ENCODE assay signal across 8 cellular contexts in genomic region chr12:121839993-121840761, GRCh38. TPM values are rescaled to one million over a fixed set of nuclear protein-coding genes. Genes with fewer than 3 reads are reported as not detected.
DNase-seq lines count a peak whose midpoint lies in the region; ATAC-seq and TF ChIP-seq lines count a peak whose summit lies in the region.

No MANE protein-coding gene starts in this region.

- H3K27me3 Mint-ChIP-seq in activated T-cell treated with anti-CD3 and anti-CD28 coated beads, Interleukin-2, amount 50 U/mL, for 72 hours (ENCODE audit: low read depth) = no peaks in the 10 kb centered on the region
- H3K27me3 Mint-ChIP-seq in activated naive CD8-positive, alpha-beta T cell = no peaks in the 10 kb centered on the region
- H3K27me3 Mint-ChIP-seq in type B pancreatic cell = no peaks in the 10 kb centered on the region

- peak overlapping the region; percentile 98 to 99 for H3K4me3 Mint-ChIP-seq in activated T-cell treated with anti-CD3 and anti-CD28 coated beads, Interleukin-2, amount 50 U/mL, for 72 hours
- peak overlapping the region; percentile 96 for H3K4me3 Mint-ChIP-seq in activated naive CD8-positive, alpha-beta T cell
- peak overlapping the region; percentile 98 for H3K4me3 Mint-ChIP-seq in type B pancreatic cell

- H3K4me3 ChIP-seq in lower leg skin (ENCODE audit: low read depth, poor library complexity, severe bottlenecking) = peak overlapping the region; percentile 20

- DNase-seq in activated T-cell treated with anti-CD3 and anti-CD28 coated beads, Interleukin-2, amount 50 U/mL, for 72 hours = no peak
- DNase-seq in activated T-cell treated with anti-CD3 and anti-CD28 coated beads for 4 hours = no peak
- DNase-seq in lower leg skin (ENCODE audit: low spot score in 2 of 2) = no peak
- no peak for DNase-seq in type B pancreatic cell (ENCODE audit: extremely low spot score, unreplicated experiment)
- no peak for DNase-seq in islet precursor cell

- WGBS in lower leg skin, 2 donors = 75 to 76% methylated on average over 24 of the region's 24 CpGs

- no peak for ATAC-seq in activated T-cell treated with anti-CD3 and anti-CD28 coated beads, Interleukin-2, amount 50 U/mL, for 72 hours (replicated peaks in 1 of 2)
- no peak for ATAC-seq in GM21723 (IDR thresholded peaks at IDR 0.05; ENCODE audit: unreplicated experiment)
- ATAC-seq in HG03571 (IDR thresholded peaks at IDR 0.05; ENCODE audit: unreplicated experiment) = no peak

- no peaks in the 10 kb centered on the region for H3K9me3 Mint-ChIP-seq in activated T-cell treated with anti-CD3 and anti-CD28 coated beads, Interleukin-2, amount 50 U/mL, for 72 hours
- H3K9me3 Mint-ChIP-seq in activated naive CD8-positive, alpha-beta T cell (ENCODE audit: low read depth) = no peaks in the 10 kb centered on the region
- H3K9me3 Mint-ChIP-seq in type B pancreatic cell = no peaks in the 10 kb centered on the region

- intact Hi-C loops in lower leg skin (cut with DNase I; ENCODE audit: low total_unique reads) = no loop called here

- H3K4me1 Mint-ChIP-seq in activated T-cell treated with anti-CD3 and anti-CD28 coated beads, Interleukin-2, amount 50 U/mL, for 72 hours (ENCODE audit: low read depth) = peaks cover 18% of the 10 kb centered on the region
- H3K4me1 Mint-ChIP-seq in activated naive CD8-positive, alpha-beta T cell (ENCODE audit: low read depth) = peaks cover 13% of the 10 kb centered on the region
- H3K4me1 Mint-ChIP-seq in type B pancreatic cell (ENCODE audit: unreplicated experiment) = peaks cover 18% of the 10 kb centered on the region

- no peaks in the 10 kb centered on the region for H3K36me3 Mint-ChIP-seq in activated T-cell treated with anti-CD3 and anti-CD28 coated beads, Interleukin-2, amount 50 U/mL, for 72 hours (ENCODE audit: insufficient read depth in 2 of 2)
- H3K36me3 Mint-ChIP-seq in activated naive CD8-positive, alpha-beta T cell = no peaks in the 10 kb centered on the region
- no peaks in the 10 kb centered on the region for H3K36me3 Mint-ChIP-seq in type B pancreatic cell

- TF ChIP-seq CTCF in lower leg skin (IDR thresholded peaks at IDR 0.05) (no peak), type B pancreatic cell (conservative IDR thresholded peaks at IDR 0.05) (no peak)

- peak overlapping the region; percentile 80 for H3K27ac Mint-ChIP-seq in activated T-cell treated with anti-CD3 and anti-CD28 coated beads, Interleukin-2, amount 50 U/mL, for 72 hours
- H3K27ac Mint-ChIP-seq in activated naive CD8-positive, alpha-beta T cell = peak overlapping the region; percentile 95
- H3K27ac Mint-ChIP-seq in type B pancreatic cell = peak overlapping the region; percentile 86

- no peak for TF ChIP-seq POLR2A in lower leg skin (IDR thresholded peaks at IDR 0.05)

RNA-seq across cellular contexts. Expression of gene HPD, which starts 18.5 kb away (rescaled TPM):
- not detected for total RNA-seq in activated T-cell treated with anti-CD3 and anti-CD28 coated beads, Interleukin-2, amount 50 U/mL, for 72 hours
- total RNA-seq in lower leg skin (not detected), type B pancreatic cell (ENCODE audit: low replicate concordance) (0.92 TPM in 1 of 2 replicates, not detected in the other)

RNA-seq across cellular contexts. Expression of gene SETD1B, which starts 36.4 kb away (rescaled TPM):
- total RNA-seq in activated T-cell treated with anti-CD3 and anti-CD28 coated beads, Interleukin-2, amount 50 U/mL, for 72 hours = 10 to 100 TPM; 20.3 to 21.2 TPM
- total RNA-seq in lower leg skin (10 to 100 TPM; 10.1 to 15.0 (median 11.6) TPM), type B pancreatic cell (ENCODE audit: low replicate concordance) (28.4 and 34.2 TPM in 2 replicates)

RNA-seq across cellular contexts. Expression of gene RHOF, which starts 46.7 kb away (rescaled TPM):
- total RNA-seq in activated T-cell treated with anti-CD3 and anti-CD28 coated beads, Interleukin-2, amount 50 U/mL, for 72 hours = 100 to 1,000 TPM; 154 to 165 TPM
- total RNA-seq in lower leg skin (10 to 100 TPM in 2 of 4 donors, 1 to 10 TPM in 2; 5.4 to 24.1 (median 9.9) TPM), type B pancreatic cell (ENCODE audit: low replicate concordance) (24.9 and 26.0 TPM in 2 replicates)

RNA-seq across cellular contexts. Expression of gene PSMD9, which starts 48.4 kb away (rescaled TPM):
- total RNA-seq in activated T-cell treated with anti-CD3 and anti-CD28 coated beads, Interleukin-2, amount 50 U/mL, for 72 hours = 10 to 100 TPM; 56.9 to 85.7 TPM
- total RNA-seq in lower leg skin (10 to 100 TPM; 67.9 to 87.5 (median 82.7) TPM), type B pancreatic cell (ENCODE audit: low replicate concordance) (41.8 and 43.0 TPM in 2 replicates)
